ENCODE assay signal across 9 cellular contexts in genomic region chrX:119041175-119041574, GRCh38. TPM values are rescaled to one million over a fixed set of nuclear protein-coding genes. Genes with fewer than 3 reads are reported as not detected.
DNase-seq lines count a peak whose midpoint lies in the region; TF ChIP-seq lines count a peak whose summit lies in the region.
"Had no signal": no experiment of that assay in that cellular context is flagged by ENCODE, and none has a peak within 500 bp of the region (broad histone marks: within the 10 kb centered on the region; RNA-seq: fewer than 3 reads in every experiment).

No MANE protein-coding gene starts in this region.

- H3K4me3 Mint-ChIP-seq in activated CD4-positive, alpha-beta memory T cell treated with anti-CD3 and anti-CD28 coated beads for 36 hours = no peak overlapping the region
- no peak overlapping the region for H3K4me3 Mint-ChIP-seq in endothelial cell (ENCODE audit: unreplicated experiment)

- no peaks in the 10 kb centered on the region for H3F3A ChIP-seq in SK-N-SH (replicated peaks; ENCODE audit: insufficient read depth)

- no peak overlapping the region for H2AFZ ChIP-seq in SK-N-SH (ENCODE audit: low read depth)

- H3K4me1 Mint-ChIP-seq in activated CD4-positive, alpha-beta memory T cell treated with anti-CD3 and anti-CD28 coated beads for 36 hours (ENCODE audit: low read depth) = peaks cover 3% of the 10 kb centered on the region
- no peaks in the 10 kb centered on the region for H3K4me1 Mint-ChIP-seq in endothelial cell (ENCODE audit: unreplicated experiment)

- H3K9ac ChIP-seq in SK-N-SH = no peak overlapping the region

- no peaks in the 10 kb centered on the region for H3K27me3 Mint-ChIP-seq in activated CD4-positive, alpha-beta memory T cell treated with anti-CD3 and anti-CD28 coated beads for 36 hours
- H3K27me3 Mint-ChIP-seq in endothelial cell (ENCODE audit: unreplicated experiment) = peaks cover 2% of the 10 kb centered on the region

- H3K4me1 ChIP-seq in SK-N-SH (ENCODE audit: control insufficient read depth in 1 of 2, insufficient read depth in 2 of 2, low read depth in 1 of 2, low read length in 1 of 2) = 0 out of 4 replicates have a peak, but pooled peaks cover 0 to 7% of the 10 kb centered on the region in 2 experiments

- H3K9me3 Mint-ChIP-seq in activated CD4-positive, alpha-beta memory T cell treated with anti-CD3 and anti-CD28 coated beads for 36 hours = no peaks in the 10 kb centered on the region
- H3K9me3 Mint-ChIP-seq in endothelial cell (ENCODE audit: unreplicated experiment) = no peaks in the 10 kb centered on the region

- H3K9me3 ChIP-seq in SK-N-SH = no peaks in the 10 kb centered on the region

- DNase-seq in EL (peak; percentile 85), SK-N-SH (no peak), glomerular endothelial cell (ENCODE audit: extremely low read depth, low read depth, low spot score) (peak; percentile 50), renal cortical epithelial cell (ENCODE audit: low read depth) (peak; percentile 93), NCI-H2081 treated with DMSO at 0.1 percent for 48 hours (lab: John Stamatoyannopoulos, UW) (no peak), endothelial cell (ENCODE audit: low spot score) (no peak)
- DNase-seq in activated CD4-positive, alpha-beta memory T cell treated with anti-CD3 and anti-CD28 coated beads for 36 hours = no peak
- DNase-seq in NK-92 treated with Interleukin-12 subunit alpha and Interleukin-12 subunit beta, amount 100 ng/mL, for 24 hours (lab: John Stamatoyannopoulos, UW) = no peak
- DNase-seq: activated T-cell treated with anti-CD3 and anti-CD28 coated beads, Interleukin-2, amount 50 U/mL, for 48 hours had no signal

- CTCF ChIA-PET in SK-N-SH (lab: Yijun Ruan, JAX) = no interaction called here
- CTCF ChIA-PET in activated CD4-positive, alpha-beta memory T cell treated with anti-CD3 and anti-CD28 coated beads for 36 hours (lab: Charles Lee) = no interaction called here

- intact Hi-C loops in activated CD4-positive, alpha-beta memory T cell treated with anti-CD3 and anti-CD28 coated beads for 36 hours (cut with micrococcal nuclease) = no loop called here

- WGBS in SK-N-SH (ENCODE audit: low lambda C conversion rate) = 5% methylated on average over 3 of the region's 4 CpGs

- H3K27ac Mint-ChIP-seq in activated CD4-positive, alpha-beta memory T cell treated with anti-CD3 and anti-CD28 coated beads for 36 hours = no peak overlapping the region
- no peak overlapping the region for H3K27ac Mint-ChIP-seq in endothelial cell (ENCODE audit: unreplicated experiment)

- POLR2A ChIA-PET in SK-N-SH (lab: Yijun Ruan, JAX) = no interaction called here
- POLR2A ChIA-PET in activated CD4-positive, alpha-beta memory T cell treated with anti-CD3 and anti-CD28 coated beads for 36 hours (lab: Charles Lee) = no interaction called here

- no peak for TF ChIP-seq CTCF in SK-N-SH (IDR thresholded peaks at IDR 0.05)
- TF ChIP-seq CTCF in endothelial cell (IDR thresholded peaks at IDR 0.05; ENCODE audit: unreplicated experiment) = no peak

- no peaks in the 10 kb centered on the region for H3K36me3 Mint-ChIP-seq in activated CD4-positive, alpha-beta memory T cell treated with anti-CD3 and anti-CD28 coated beads for 36 hours
- H3K36me3 Mint-ChIP-seq in endothelial cell (ENCODE audit: low read depth, unreplicated experiment) = no peaks in the 10 kb centered on the region

- no peaks in the 10 kb centered on the region for H3K79me2 ChIP-seq in SK-N-SH (ENCODE audit: insufficient read depth)

- H3K27ac ChIP-seq in SK-N-SH (ENCODE audit: low read depth in 2 of 2, low read length in 1 of 2) = peak overlapping the region in 1 of 2 experiments; percentile 80; a peak in 2 of 4 replicates

- no peaks in the 10 kb centered on the region for H3K9me2 ChIP-seq in SK-N-SH

- peak overlapping the region; percentile 63; the same call in 1 of the 2 replicates for H3K4me2 ChIP-seq in SK-N-SH

- no peaks in the 10 kb centered on the region for H4K20me1 ChIP-seq in SK-N-SH (ENCODE audit: insufficient read depth)

- H3K27me3 ChIP-seq in SK-N-SH (ENCODE audit: insufficient read depth) = no peaks in the 10 kb centered on the region; the same call in 1 of the 2 replicates

- no peaks in the 10 kb centered on the region for H3K36me3 ChIP-seq in SK-N-SH (replicated peaks in 1 of 2; ENCODE audit: control insufficient read depth in 1 of 2, insufficient read depth in 2 of 2, low read length in 1 of 2)

- no peak for TF ChIP-seq RAD21 in SK-N-SH (IDR thresholded peaks at IDR 0.05; ENCODE audit: low read length)

- no peak overlapping the region; a peak in 1 of 4 replicates for H3K4me3 ChIP-seq in SK-N-SH (ENCODE audit: low read depth in 2 of 2, low read length in 1 of 2)

- peak in 1 of 2 experiments; percentile 48; a peak in 1 of 4 replicates for TF ChIP-seq EP300 in SK-N-SH (IDR thresholded peaks at IDR 0.05; ENCODE audit: borderline replicate concordance in 1 of 2, low read depth in 1 of 2, low read length in 1 of 2)

TF ChIP-seq in SK-N-SH, 30 proteins besides CTCF, POLR2A, EP300 and RAD21:
- 0 out of 2 replicates have a peak, but pooled peaks have one; percentile 20 for TF ChIP-seq PBX3 (IDR thresholded peaks at IDR 0.05)
- TF ChIP-seq FOSL2 (IDR thresholded peaks at IDR 0.05; ENCODE audit: borderline replicate concordance, low read depth) = peak; percentile 92
- 0 out of 2 replicates have a peak, but pooled peaks have one; percentile 10 for TF ChIP-seq TEAD4 (IDR thresholded peaks at IDR 0.05; ENCODE audit: borderline replicate concordance, insufficient read depth)
- TF ChIP-seq JUND (IDR thresholded peaks at IDR 0.05) = peak; percentile 83
- peak; percentile 25; the same call in 1 of the 2 replicates for TF ChIP-seq ELF1 (IDR thresholded peaks at IDR 0.05)
- TF ChIP-seq POLR2AphosphoS5 (IDR thresholded peaks at IDR 0.05; ENCODE audit: low read depth, low read length) = no peak
- TF ChIP-seq RXRA (IDR thresholded peaks at IDR 0.05; ENCODE audit: borderline replicate concordance, low read depth) = peak; percentile 88
- TF ChIP-seq RCOR1 (IDR thresholded peaks at IDR 0.05; ENCODE audit: low read length) = no peak
- no peak for TF ChIP-seq SMC3 (IDR thresholded peaks at IDR 0.05; ENCODE audit: low read depth, low read length)
- no peak for TF ChIP-seq TAF1 (IDR thresholded peaks at IDR 0.05; ENCODE audit: borderline replicate concordance, low read depth, low read length)
- peak; percentile 63 for TF ChIP-seq TCF12 (IDR thresholded peaks at IDR 0.05)
- peak; percentile 31; the same call in 1 of the 2 replicates for TF ChIP-seq NFIC (IDR thresholded peaks at IDR 0.05; ENCODE audit: borderline replicate concordance)
- TF ChIP-seq GABPA (IDR thresholded peaks at IDR 0.05; ENCODE audit: low read depth) = no peak
- TF ChIP-seq, protein P1, sequence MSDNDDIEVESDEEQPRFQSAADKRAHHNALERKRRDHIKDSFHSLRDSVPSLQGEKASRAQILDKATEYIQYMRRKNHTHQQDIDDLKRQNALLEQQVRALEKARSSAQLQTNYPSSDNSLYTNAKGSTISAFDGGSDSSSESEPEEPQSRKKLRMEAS (IDR thresholded peaks at IDR 0.05; ENCODE audit: low read depth) = 0 out of 2 replicates have a peak, but pooled peaks have one; percentile 10
- TF ChIP-seq, protein P2, sequence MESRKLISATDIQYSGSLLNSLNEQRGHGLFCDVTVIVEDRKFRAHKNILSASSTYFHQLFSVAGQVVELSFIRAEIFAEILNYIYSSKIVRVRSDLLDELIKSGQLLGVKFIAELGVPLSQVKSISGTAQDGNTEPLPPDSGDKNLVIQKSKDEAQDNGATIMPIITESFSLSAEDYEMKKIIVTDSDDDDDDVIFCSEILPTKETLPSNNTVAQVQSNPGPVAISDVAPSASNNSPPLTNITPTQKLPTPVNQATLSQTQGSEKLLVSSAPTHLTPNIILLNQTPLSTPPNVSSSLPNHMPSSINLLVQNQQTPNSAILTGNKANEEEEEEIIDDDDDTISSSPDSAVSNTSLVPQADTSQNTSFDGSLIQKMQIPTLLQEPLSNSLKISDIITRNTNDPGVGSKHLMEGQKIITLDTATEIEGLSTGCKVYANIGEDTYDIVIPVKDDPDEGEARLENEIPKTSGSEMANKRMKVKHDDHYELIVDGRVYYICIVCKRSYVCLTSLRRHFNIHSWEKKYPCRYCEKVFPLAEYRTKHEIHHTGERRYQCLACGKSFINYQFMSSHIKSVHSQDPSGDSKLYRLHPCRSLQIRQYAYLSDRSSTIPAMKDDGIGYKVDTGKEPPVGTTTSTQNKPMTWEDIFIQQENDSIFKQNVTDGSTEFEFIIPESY (IDR thresholded peaks at IDR 0.05; ENCODE audit: borderline replicate concordance, low read depth) = no peak

RNA-seq across cellular contexts. Expression of gene CT47C1, which starts 31.6 kb away (rescaled TPM):
- not detected in 2 replicates for polyA plus RNA-seq in SK-N-SH (2012; rRNA removed)
- polyA plus RNA-seq in SK-N-SH (2012; cell fraction: cytosol; rRNA removed) = not detected in 2 replicates
- polyA plus RNA-seq in SK-N-SH (2012; cell fraction: nucleus; rRNA removed) = not detected in 2 replicates
- total RNA-seq in glomerular endothelial cell (not detected in 2 replicates), renal cortical epithelial cell (not detected in 2 replicates), endothelial cell (ENCODE audit: unreplicated experiment) (not detected)
- not detected for total RNA-seq in activated CD4-positive, alpha-beta memory T cell treated with anti-CD3 and anti-CD28 coated beads for 36 hours

Comparison
In these comparisons a context has a peak if more than half of its experiments do, and no peak if none do; other contexts are left out.
1. DNase-seq: peak in EL (single experiment), glomerular endothelial cell (single experiment) and renal cortical epithelial cell (single experiment); none in SK-N-SH (single experiment), activated CD4-positive, alpha-beta memory T cell treated with anti-CD3 and anti-CD28 coated beads for 36 hours (single experiment), NCI-H2081 treated with DMSO at 0.1 percent for 48 hours (single experiment), NK-92 treated with Interleukin-12 subunit alpha and Interleukin-12 subunit beta, amount 100 ng/mL, for 24 hours (single experiment) and endothelial cell (single experiment).